17 cellular contexts compared by ENCODE assay signal in genomic region chr14:65043893-65044595, GRCh38. TPM values are rescaled to one million over a fixed set of nuclear protein-coding genes. Genes with fewer than 3 reads are reported as not detected.
A peak's percentile ranks its signal among the peaks of the same experiment; 100 is the strongest.
DNase-seq lines count a peak whose midpoint lies in the region; ATAC-seq and TF ChIP-seq lines count a peak whose summit lies in the region.
"Had no signal": no experiment of that assay in that cellular context is flagged by ENCODE, and none has a peak within 500 bp of the region (broad histone marks: within the 10 kb centered on the region; RNA-seq: fewer than 3 reads in every experiment).

No MANE protein-coding gene starts in this region.

- TF ChIP-seq CTCF in liver (IDR thresholded peaks at IDR 0.05; ENCODE audit: low read depth, low read length, missing input control), result no peak
- no peak for TF ChIP-seq CTCF in right lobe of liver (IDR thresholded peaks at IDR 0.05)

- in situ Hi-C loops in KBM-7 (cut with MboI; ENCODE audit: low pct_unique_long_range_greater_than_20kb, low sequenced_read_pairs), result no loop called here

- no peaks in the 10 kb centered on the region for H3K9me3 ChIP-seq in liver (ENCODE audit: control insufficient read depth in 4 of 4, low read length in 3 of 4)
- no peaks in the 10 kb centered on the region for H3K9me3 ChIP-seq in right lobe of liver
- H3K9me3 ChIP-seq: pancreas, SJSA1, uterus had no signal

- intact Hi-C loops in right lobe of liver (cut with DNase I), result no loop called here
- intact Hi-C loops in dendritic cell treated with granulocyte-macrophage colony-stimulating factor and Interleukin-4, amounts not matched to agents 40 ng/mL and 50 ng/mL, for 4 days (cut with micrococcal nuclease), result loop anchor here (1.0 kb wide), 1 partner anchor 57 kb away; no protein-coding TSS in a partner anchor

- no peak for ATAC-seq in right lobe of liver
- no peak for ATAC-seq in stimulated activated naive B cell treated with anti-CD40 and anti-IgM and Interleukin-4, amounts not matched to agents 10 μg/mL and 1 μg/mL and 100 μg/mL, for 72 hours (replicated peaks)
- ATAC-seq: stimulated activated effector memory CD8-positive, alpha-beta T cell treated with anti-CD3 and anti-CD28 coated beads, Interleukin-12 subunit alpha, Interleukin-12 subunit beta, amount 100 ng/mL, for 72 hours; WTC11 had no signal

- no peak for DNase-seq in right lobe of liver
- peak; percentile 17 for DNase-seq in KBM-7
- DNase-seq in stimulated activated naive B cell treated with anti-CD40 and anti-IgM and Interleukin-4, amounts not matched to agents 10 μg/mL and 1 μg/mL and 100 μg/mL, for 72 hours, result no peak
- no peak for DNase-seq in NCI-H2081 (lab: John Stamatoyannopoulos, UW)
- DNase-seq in NCI-H1105 (lab: John Stamatoyannopoulos, UW), result no peak
- DNase-seq: NCI-H1417 treated with DMSO at 0.1 percent for 48 hours; NCI-H748 treated with DMSO at 0.1 percent for 48 hours; stimulated activated CD4-positive, alpha-beta T cell treated with anti-CD3 and anti-CD28 coated beads, Interleukin-4, amount 100 ng/mL, for 24 hours; uterus had no signal

- TF ChIP-seq RAD21 in liver (IDR thresholded peaks at IDR 0.05), result no peak

- H3K27me3 Mint-ChIP-seq in dendritic cell treated with granulocyte-macrophage colony-stimulating factor and Interleukin-4, amounts not matched to agents 40 ng/mL and 50 ng/mL, for 4 days, result no peaks in the 10 kb centered on the region
- H3K27me3 Mint-ChIP-seq in stimulated activated naive B cell treated with anti-CD40 and anti-IgM and Interleukin-4, amounts not matched to agents 10 μg/mL and 1 μg/mL and 100 μg/mL, for 72 hours, result no peaks in the 10 kb centered on the region

- H3K27ac Mint-ChIP-seq in dendritic cell treated with granulocyte-macrophage colony-stimulating factor and Interleukin-4, amounts not matched to agents 40 ng/mL and 50 ng/mL, for 4 days, result peak overlapping the region; percentile 86
- peak overlapping the region; percentile 47 for H3K27ac Mint-ChIP-seq in stimulated activated naive B cell treated with anti-CD40 and anti-IgM and Interleukin-4, amounts not matched to agents 10 μg/mL and 1 μg/mL and 100 μg/mL, for 72 hours
- H3K27ac Mint-ChIP-seq: nephron; stimulated activated effector memory CD8-positive, alpha-beta T cell treated with anti-CD3 and anti-CD28 coated beads, Interleukin-12 subunit alpha, Interleukin-12 subunit beta, amount 100 ng/mL, for 72 hours; WTC11 had no signal

- peak overlapping the region; percentile 8 to 10 for H3K27ac ChIP-seq in liver (ENCODE audit: low read depth in 1 of 2, low read length in 2 of 2)
- H3K27ac ChIP-seq in right lobe of liver, result no peak overlapping the region
- H3K27ac ChIP-seq: C4-2B, SJSA1, uterus had no signal

- no peak overlapping the region for H3K9ac ChIP-seq in liver (ENCODE audit: low read depth in 1 of 2, low read length in 2 of 2)

- peaks cover 4 to 22% (median 8%) of the 10 kb centered on the region in 4 donors for H3K36me3 ChIP-seq in liver (ENCODE audit: control insufficient read depth in 4 of 4, insufficient read depth in 3 of 4, low read depth in 1 of 4, low read length in 3 of 4)
- peaks cover 0 to 15% (median 0%) of the 10 kb centered on the region in 4 donors for H3K36me3 ChIP-seq in right lobe of liver
- H3K36me3 ChIP-seq: uterus had no signal

- H3K4me1 Mint-ChIP-seq in dendritic cell treated with granulocyte-macrophage colony-stimulating factor and Interleukin-4, amounts not matched to agents 40 ng/mL and 50 ng/mL, for 4 days (ENCODE audit: low read depth), result peaks cover 75% of the 10 kb centered on the region
- peaks cover 10 to 14% of the 10 kb centered on the region in 2 donors for H3K4me1 Mint-ChIP-seq in stimulated activated naive B cell treated with anti-CD40 and anti-IgM and Interleukin-4, amounts not matched to agents 10 μg/mL and 1 μg/mL and 100 μg/mL, for 72 hours

- H3K9me3 Mint-ChIP-seq in dendritic cell treated with granulocyte-macrophage colony-stimulating factor and Interleukin-4, amounts not matched to agents 40 ng/mL and 50 ng/mL, for 4 days, result no peaks in the 10 kb centered on the region
- H3K9me3 Mint-ChIP-seq in stimulated activated naive B cell treated with anti-CD40 and anti-IgM and Interleukin-4, amounts not matched to agents 10 μg/mL and 1 μg/mL and 100 μg/mL, for 72 hours, result no peaks in the 10 kb centered on the region
- H3K9me3 Mint-ChIP-seq: nephron; stimulated activated effector memory CD8-positive, alpha-beta T cell treated with anti-CD3 and anti-CD28 coated beads, Interleukin-12 subunit alpha, Interleukin-12 subunit beta, amount 100 ng/mL, for 72 hours; WTC11 had no signal

- no peak for TF ChIP-seq POLR2A in right lobe of liver (IDR thresholded peaks at IDR 0.05)

- WGBS in liver, result 85% methylated on average over 12 of the region's 12 CpGs
- WGBS in right lobe of liver (ENCODE audit: insufficient coverage, low coverage, low lambda C conversion rate, missing lambda C conversion rate), result 69% methylated on average over 10 of the region's 12 CpGs

- no peaks in the 10 kb centered on the region for H3K27me3 ChIP-seq in liver (ENCODE audit: control insufficient read depth in 4 of 4, insufficient read depth in 4 of 4, low read length in 3 of 4)
- H3K27me3 ChIP-seq in right lobe of liver, result no peaks in the 10 kb centered on the region
- H3K27me3 ChIP-seq: pancreas, SJSA1, uterus had no signal

- H3K4me1 ChIP-seq in liver (ENCODE audit: control insufficient read depth in 4 of 4, insufficient read depth in 4 of 4, low read length in 3 of 4), result no peaks in the 10 kb centered on the region
- H3K4me1 ChIP-seq in right lobe of liver, result no peaks in the 10 kb centered on the region
- H3K4me1 ChIP-seq: SJSA1, uterus had no signal

- H3K4me3 Mint-ChIP-seq in dendritic cell treated with granulocyte-macrophage colony-stimulating factor and Interleukin-4, amounts not matched to agents 40 ng/mL and 50 ng/mL, for 4 days, result peak overlapping the region; percentile 59
- H3K4me3 Mint-ChIP-seq in stimulated activated naive B cell treated with anti-CD40 and anti-IgM and Interleukin-4, amounts not matched to agents 10 μg/mL and 1 μg/mL and 100 μg/mL, for 72 hours, result no peak overlapping the region
- H3K4me3 Mint-ChIP-seq: nephron; stimulated activated effector memory CD8-positive, alpha-beta T cell treated with anti-CD3 and anti-CD28 coated beads, Interleukin-12 subunit alpha, Interleukin-12 subunit beta, amount 100 ng/mL, for 72 hours; WTC11 had no signal

- peaks cover 22% of the 10 kb centered on the region for H3K36me3 Mint-ChIP-seq in dendritic cell treated with granulocyte-macrophage colony-stimulating factor and Interleukin-4, amounts not matched to agents 40 ng/mL and 50 ng/mL, for 4 days (ENCODE audit: low read depth)
- H3K36me3 Mint-ChIP-seq in stimulated activated naive B cell treated with anti-CD40 and anti-IgM and Interleukin-4, amounts not matched to agents 10 μg/mL and 1 μg/mL and 100 μg/mL, for 72 hours, result peaks cover 36 to 54% of the 10 kb centered on the region in 2 donors

- no peak overlapping the region for H3K4me3 ChIP-seq in liver (ENCODE audit: low read depth in 1 of 3, low read length in 3 of 3)
- no peak overlapping the region for H3K4me3 ChIP-seq in right lobe of liver
- H3K4me3 ChIP-seq: pancreas, SJSA1, uterus had no signal

TF ChIP-seq in liver, 16 proteins besides CTCF, POLR2A, EP300 and RAD21 (continues in another document):
- TF ChIP-seq TAF1 (conservative IDR thresholded peaks at IDR 0.05), result no peak
- TF ChIP-seq, protein P1, sequence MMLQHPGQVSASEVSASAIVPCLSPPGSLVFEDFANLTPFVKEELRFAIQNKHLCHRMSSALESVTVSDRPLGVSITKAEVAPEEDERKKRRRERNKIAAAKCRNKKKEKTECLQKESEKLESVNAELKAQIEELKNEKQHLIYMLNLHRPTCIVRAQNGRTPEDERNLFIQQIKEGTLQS (IDR thresholded peaks at IDR 0.05), result no peak
- no peak for TF ChIP-seq SP1 (IDR thresholded peaks at IDR 0.05)
- TF ChIP-seq GABPA (IDR thresholded peaks at IDR 0.05 in 1 of 2, conservative IDR thresholded peaks at IDR 0.05 in 1 of 2), result no peak
- TF ChIP-seq FOXA2 (IDR thresholded peaks at IDR 0.05), result no peak
- TF ChIP-seq HNF4G (IDR thresholded peaks at IDR 0.05), result no peak
- TF ChIP-seq ZBTB33 (IDR thresholded peaks at IDR 0.05), result no peak
- no peak for TF ChIP-seq NR2F2 (IDR thresholded peaks at IDR 0.05)
- no peak for TF ChIP-seq YY1 (IDR thresholded peaks at IDR 0.05)
- TF ChIP-seq JUND (IDR thresholded peaks at IDR 0.05), result no peak
- TF ChIP-seq MAX (IDR thresholded peaks at IDR 0.05), result no peak

RNA-seq across cellular contexts. Expression of gene FNTB, which starts 57.3 kb away (rescaled TPM):
- total RNA-seq in liver (10 to 100 TPM; 10.2 to 17.2 TPM), right lobe of liver (10 to 100 TPM in 2 of 6 experiments, 1 to 10 TPM in 4; 6.1 to 19.2 (median 9.0) TPM)
- 1 to 10 TPM; 6.3 to 7.8 TPM for polyA plus RNA-seq in liver

RNA-seq across cellular contexts. Expression of gene MAX, which starts 58.3 kb away (rescaled TPM):
- 10 to 100 TPM; 18.9 to 27.0 TPM for total RNA-seq in liver
- polyA plus RNA-seq in liver, result 10 to 100 TPM; 14.8 TPM
- total RNA-seq in right lobe of liver, result 10 to 100 TPM; 15.7 to 38.0 (median 31.7) TPM

Comparison
In these comparisons a context has a peak if more than half of its experiments do, and no peak if none do; other contexts are left out.
1. H3K27ac ChIP-seq: peak in liver (2 of 2); none in right lobe of liver (0 of 3).